26 cellular contexts compared by ENCODE assay signal in the genomic region with DNA sequence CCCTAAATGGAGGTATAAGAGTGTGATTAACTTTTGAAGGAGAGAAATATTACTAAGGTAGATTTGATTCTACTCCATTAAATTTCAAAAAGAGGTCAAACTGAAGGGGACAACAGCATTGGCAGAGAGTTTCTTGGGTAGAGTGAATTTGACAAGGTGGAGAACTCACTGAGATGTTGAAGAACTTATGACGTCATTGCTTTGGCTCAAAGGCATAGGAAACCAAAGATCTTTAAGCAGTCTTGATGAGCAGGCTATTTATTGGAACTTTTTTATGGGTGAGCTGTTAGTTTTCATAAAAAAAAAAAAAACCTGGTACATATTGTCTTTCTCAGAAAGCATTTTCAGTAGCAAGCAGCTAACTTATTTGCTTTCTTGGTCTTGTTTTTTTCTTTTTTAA.
"Had no signal": no experiment of that assay in that cellular context is flagged by ENCODE, and none has a peak within 500 bp of the region (broad histone marks: within the 10 kb centered on the region; RNA-seq: fewer than 3 reads in every experiment).

No MANE protein-coding gene starts in this region.

- H3K4me1 ChIP-seq: left lung, lower lobe of right lung, pancreas, prostate gland, sigmoid colon, spleen, suprapubic skin, tibial artery, upper lobe of right lung had no signal

- DNase-seq: hippocampal formation; kidney glomerular epithelial cell; left colon; left lung; lower lobe of right lung; mammary epithelial cell; mesendoderm; naive B cell; natural killer cell; nephron progenitor cell; pancreas; posterior cingulate gyrus; retina; right cardiac atrium; sigmoid colon; small intestine; spleen; stimulated activated CD4-positive, alpha-beta T cell treated with anti-CD3 and anti-CD28 coated beads, Interleukin-4, amount 100 ng/mL, for 24 hours; stimulated activated naive CD4-positive, alpha-beta T cell; tibial artery; trophoblast cell; upper lobe of right lung had no signal

- H3K4me3 ChIP-seq: left lung, lower lobe of right lung, pancreas, prostate gland, sigmoid colon, spleen, suprapubic skin, thoracic aorta, tibial artery, upper lobe of right lung had no signal

- ATAC-seq: left colon; left lung; lower lobe of right lung; natural killer cell; pancreas; right cardiac atrium; stimulated activated effector memory CD8-positive, alpha-beta T cell treated with anti-CD3 and anti-CD28 coated beads, Interleukin-12 subunit alpha, Interleukin-12 subunit beta, amount 100 ng/mL, for 72 hours; upper lobe of right lung had no signal

- H3K36me3 ChIP-seq: left lung, lower lobe of right lung, pancreas, prostate gland, sigmoid colon, spleen, suprapubic skin, thoracic aorta, tibial artery, upper lobe of right lung had no signal

- H3K27me3 ChIP-seq: left lung, pancreas, sigmoid colon, spleen, suprapubic skin, tibial artery, upper lobe of right lung had no signal

- H3K9me3 ChIP-seq: left lung, lower lobe of right lung, pancreas, prostate gland, sigmoid colon, spleen, suprapubic skin, thoracic aorta, tibial artery, upper lobe of right lung had no signal

- H3K27ac ChIP-seq: left lung, lower lobe of right lung, pancreas, prostate gland, sigmoid colon, spleen, suprapubic skin, thoracic aorta, tibial artery, upper lobe of right lung had no signal
